ENCODE assay signal across 8 cellular contexts in the genomic region with DNA sequence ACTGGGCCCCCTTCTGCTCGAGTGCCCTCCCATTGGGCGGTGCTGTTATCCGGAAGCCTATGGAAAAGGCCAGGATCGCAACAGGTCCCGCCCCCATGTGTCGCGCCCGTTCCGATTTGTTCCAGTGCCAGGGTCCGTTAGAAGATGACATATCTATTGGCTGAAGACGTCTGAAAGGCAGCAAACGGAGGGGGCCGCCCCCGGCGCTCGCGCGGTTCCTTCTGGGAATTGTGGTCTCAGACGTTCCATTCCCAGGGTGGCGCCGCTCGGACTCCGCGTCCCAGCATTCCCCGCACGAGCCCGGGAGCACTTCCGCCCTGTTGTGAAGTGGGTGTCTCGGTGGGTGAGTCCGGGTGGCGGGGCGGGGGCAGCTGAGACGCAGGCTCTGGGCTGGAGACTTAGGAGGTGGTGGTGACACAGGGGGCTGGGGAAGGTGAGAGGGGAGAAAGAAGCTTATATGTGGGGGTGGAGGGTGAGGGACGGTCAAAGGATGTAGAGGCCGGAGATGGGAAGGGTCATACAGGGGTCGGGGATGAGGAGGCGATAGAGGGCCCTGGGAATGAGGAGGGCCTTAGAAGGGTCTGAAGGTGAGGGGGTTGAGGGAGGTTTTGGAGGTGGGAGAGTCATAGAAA. TPM values are rescaled to one million over a fixed set of nuclear protein-coding genes. Genes with fewer than 3 reads are reported as not detected.
DNase-seq lines count a peak whose midpoint lies in the region; ATAC-seq, FAIRE-seq and TF ChIP-seq lines count a peak whose summit lies in the region.

A gene (plus strand): TSS at position 297 of the 632 bp plus-strand sequence. CDS start 6,644 bp downstream, outside the sequence.

- H3K9me3 ChIP-seq in Caco-2 (no peaks in the 10 kb centered on the region), NT2/D1 (ENCODE audit: insufficient read depth, low read length) (no peaks in the 10 kb centered on the region)

- peak within 1 kb of the TSS; percentile 79 for H3K9ac ChIP-seq in NT2/D1 (ENCODE audit: insufficient read length, low read depth)

- FAIRE-seq in endometrium (lab: Jason Lieb, UNC): peak; percentile 94

- intact Hi-C loops in Caco-2 (cut with micrococcal nuclease; ENCODE audit: unreplicated experiment): loop anchor here (2.0 to 5.0 kb wide), 3 partner anchors 100 to 346 kb away; no protein-coding TSS in a partner anchor

- peaks cover 6% of the 10 kb centered on the region for H3K36me3 Mint-ChIP-seq in Caco-2 (ENCODE audit: insufficient read depth, unreplicated experiment)

- peak within 1 kb of the TSS; percentile 81 for H3K4me3 Mint-ChIP-seq in Caco-2 (ENCODE audit: unreplicated experiment)

- peak; percentile 93 to 95 for DNase-seq in Caco-2
- peak in 75 of 76 experiments; percentile 33 to 98 (median 94) for DNase-seq in HUDEP-2 (lab: John Stamatoyannopoulos, UW; ENCODE audit: unreplicated experiment in 76 of 76)
- DNase-seq in NT2/D1 (ENCODE audit: low read depth, low spot score): peak; percentile 99
- peak; percentile 83 for DNase-seq in activated CD8-positive, alpha-beta memory T cell treated with anti-CD3 and anti-CD28 coated beads, Interleukin-2, amount 50 U/mL, for 24 hours (ENCODE audit: extremely low read depth)
- peak; percentile 98 for DNase-seq in mesenteric fat pad (ENCODE audit: low spot score)
- peak; percentile 65 for DNase-seq in stimulated activated CD8-positive, alpha-beta memory T cell treated with anti-CD3 and anti-CD28 coated beads, Interleukin-15, amount 100 ng/mL, for 1 hour (ENCODE audit: low read depth)

- POLR2A ChIA-PET in Caco-2 (lab: Charles Lee): interaction anchor here (0.6 to 1.0 kb wide), 2 partner anchors 13 to 291 kb away, joined by 3 to 4 read pairs; no protein-coding TSS in a partner anchor

- 0 out of 2 replicates have a peak, but pooled peaks cover 4% of the 10 kb centered on the region for H3K4me1 ChIP-seq in Caco-2
- H3K4me1 ChIP-seq in NT2/D1 (ENCODE audit: insufficient read depth, insufficient read length): peaks cover 12% of the 10 kb centered on the region

- no TSS peak for BruUV-seq in Caco-2 (replicated peaks; lab: Mats Ljungman, UMichigan)

- no peaks in the 10 kb centered on the region for H3K27me3 ChIP-seq in Caco-2 (replicated peaks; ENCODE audit: control insufficient read depth, insufficient read depth, low read length)
- H3K27me3 ChIP-seq in NT2/D1 (ENCODE audit: insufficient read depth, insufficient read length): no peaks in the 10 kb centered on the region

- peak; percentile 95 for ATAC-seq in GM21390 (IDR thresholded peaks at IDR 0.05; ENCODE audit: unreplicated experiment)

- H3K4me3 ChIP-seq in Caco-2 (ENCODE audit: low read depth, low read length) (peak within 1 kb of the TSS; percentile 48), NT2/D1 (ENCODE audit: insufficient read length, low read depth) (peak within 1 kb of the TSS; percentile 66)

- H3K27me3 Mint-ChIP-seq in Caco-2 (ENCODE audit: insufficient read depth, unreplicated experiment): no peaks in the 10 kb centered on the region

- H3K27ac Mint-ChIP-seq in Caco-2 (ENCODE audit: unreplicated experiment): peak within 1 kb of the TSS; percentile 67

- H3K4me1 Mint-ChIP-seq in Caco-2 (ENCODE audit: low read depth, unreplicated experiment): peaks cover 13% of the 10 kb centered on the region

- CTCF ChIA-PET in Caco-2 (lab: Charles Lee): interaction anchor here (0.8 to 1.3 kb wide), 3 partner anchors 161 to 345 kb away, joined by 3 read pairs; a partner anchor contains a TSS

- no peak for TF ChIP-seq CTCF in Caco-2 (IDR thresholded peaks at IDR 0.05; ENCODE audit: insufficient read depth in 1 of 2, low read depth in 1 of 2, low read length in 1 of 2, severe bottlenecking in 1 of 2, unreplicated experiment in 1 of 2)

- no peaks in the 10 kb centered on the region for H3K36me3 ChIP-seq in Caco-2 (ENCODE audit: control insufficient read depth, insufficient read depth, low read length)
- H3K36me3 ChIP-seq in NT2/D1 (ENCODE audit: insufficient read depth, insufficient read length, low read length): peaks cover 4% of the 10 kb centered on the region

- no peaks in the 10 kb centered on the region for H3K9me3 Mint-ChIP-seq in Caco-2 (ENCODE audit: unreplicated experiment)

RNA-seq across cellular contexts. Expression of the gene that starts here (rescaled TPM):
- 2.7 and 3.0 TPM in 2 replicates for total RNA-seq in Caco-2 (2022)
- total RNA-seq in mesenteric fat pad: 2.9 TPM

Comparison
In these comparisons a context has a peak if more than half of its experiments do, and no peak if none do; other contexts are left out.
1. Peak in every context shown above with its lines: DNase-seq, ATAC-seq and H3K4me3 ChIP-seq.